Comparison of ENCODE assay signal across 13 cellular contexts in genomic region chr10:102770792-102771191, GRCh38. TPM values are rescaled to one million over a fixed set of nuclear protein-coding genes. Genes with fewer than 3 reads are reported as not detected.
A peak's percentile ranks its signal among the peaks of the same experiment; 100 is the strongest.
DNase-seq lines count a peak whose midpoint lies in the region; ATAC-seq and TF ChIP-seq lines count a peak whose summit lies in the region.
"Had no signal": no experiment of that assay in that cellular context is flagged by ENCODE, and none has a peak within 500 bp of the region (broad histone marks: within the 10 kb centered on the region; RNA-seq: fewer than 3 reads in every experiment).

No MANE protein-coding gene starts in this region.

- ATAC-seq in Right ventricle myocardium inferior (no peak), HG02759 (IDR thresholded peaks at IDR 0.05; ENCODE audit: unreplicated experiment) (no peak), GM19455 (IDR thresholded peaks at IDR 0.05; ENCODE audit: unreplicated experiment) (no peak)

- no peaks in the 10 kb centered on the region for H3K36me3 ChIP-seq in left ventricle myocardium inferior
- H3K36me3 ChIP-seq in breast epithelium, result no peaks in the 10 kb centered on the region
- no peaks in the 10 kb centered on the region for H3K36me3 ChIP-seq in mesodermal cell (ENCODE audit: control insufficient read depth, insufficient read depth, low read length)
- H3K36me3 ChIP-seq in thyroid gland, result no peaks in the 10 kb centered on the region
- H3K36me3 ChIP-seq: thoracic aorta had no signal

- 88 to 100% methylated on average over 1 of the region's 1 CpG for WGBS in mesodermal cell (ENCODE audit: insufficient coverage in 2 of 2), 2 experiments
- WGBS in thyroid gland, 2 donors, result 79 to 89% methylated on average over 1 of the region's 1 CpG

- intact Hi-C loops in left ventricle myocardium inferior (cut with micrococcal nuclease), result no loop called here
- intact Hi-C loops in Right ventricle myocardium inferior (cut with DNase I), result loop anchor here (10.0 kb wide), 1 partner anchor 126 kb away; the partner anchor contains the start of gene TRIM8
- intact Hi-C loops in breast epithelium (cut with DNase I; ENCODE audit: low total_unique reads), result no loop called here
- intact Hi-C loops in thyroid gland (cut with DNase I), result no loop called here

- TF ChIP-seq CTCF in left ventricle myocardium inferior (IDR thresholded peaks at IDR 0.05; ENCODE audit: borderline replicate concordance), result no peak
- no peak for TF ChIP-seq CTCF in breast epithelium (IDR thresholded peaks at IDR 0.05)
- no peak for TF ChIP-seq CTCF in thyroid gland (IDR thresholded peaks at IDR 0.05)

- TF ChIP-seq POLR2A in breast epithelium (IDR thresholded peaks at IDR 0.05), result no peak
- TF ChIP-seq POLR2A in thyroid gland (IDR thresholded peaks at IDR 0.05), result no peak

- H3K9me3 ChIP-seq in left ventricle myocardium inferior (replicated peaks) (no peaks in the 10 kb centered on the region), breast epithelium (no peaks in the 10 kb centered on the region), mesodermal cell (ENCODE audit: control insufficient read depth, low read length) (no peaks in the 10 kb centered on the region), thyroid gland (no peaks in the 10 kb centered on the region)
- H3K9me3 ChIP-seq: thoracic aorta had no signal

- peaks cover 87% of the 10 kb centered on the region for H3K4me1 ChIP-seq in left ventricle myocardium inferior
- peaks cover 4 to 18% of the 10 kb centered on the region in 2 donors for H3K4me1 ChIP-seq in breast epithelium
- H3K4me1 ChIP-seq in mesodermal cell (ENCODE audit: control insufficient read depth, insufficient read depth, low read length, poor library complexity, severe bottlenecking), result peaks cover 31% of the 10 kb centered on the region
- H3K4me1 ChIP-seq in thyroid gland, result peaks cover 65 to 74% of the 10 kb centered on the region in 2 donors

- no peak overlapping the region for H3K4me3 ChIP-seq in left ventricle myocardium inferior
- H3K4me3 ChIP-seq in breast epithelium, result no peak overlapping the region
- no peak overlapping the region for H3K4me3 ChIP-seq in mesodermal cell (ENCODE audit: extremely low read depth, insufficient read depth, low read length, poor library complexity, severe bottlenecking)
- no peak overlapping the region for H3K4me3 ChIP-seq in thyroid gland (replicated peaks in 1 of 3)
- H3K4me3 ChIP-seq: dorsolateral prefrontal cortex, thoracic aorta had no signal

- no peaks in the 10 kb centered on the region for H3K27me3 ChIP-seq in left ventricle myocardium inferior (ENCODE audit: low read depth)
- no peaks in the 10 kb centered on the region for H3K27me3 ChIP-seq in breast epithelium
- no peaks in the 10 kb centered on the region for H3K27me3 ChIP-seq in thyroid gland
- H3K27me3 ChIP-seq: dorsolateral prefrontal cortex had no signal

- H3K27ac ChIP-seq in left ventricle myocardium inferior (replicated peaks) (peak overlapping the region; percentile 52), breast epithelium (peak overlapping the region; percentile 74 to 78), mesodermal cell (ENCODE audit: low read depth, low read length, severe bottlenecking) (peak overlapping the region; percentile 76), thyroid gland (peak overlapping the region; percentile 55 to 99 (median 96))

- no peak for DNase-seq in left ventricle myocardium inferior
- DNase-seq in Right ventricle myocardium inferior (ENCODE audit: missing footprints), result no peak
- no peak for DNase-seq in breast epithelium (ENCODE audit: low spot score in 2 of 2)
- DNase-seq in thyroid gland, result no peak
- DNase-seq in SHP77 (lab: John Stamatoyannopoulos, UW), result no peak
- DNase-seq: DMS 273 treated with DMSO at 0.1 percent for 48 hours, dorsolateral prefrontal cortex, foreskin melanocyte, NCI-H446 had no signal

RNA-seq across cellular contexts. Expression of gene WBP1L, which starts 27.0 kb away (rescaled TPM):
- total RNA-seq in left ventricle myocardium inferior (22.6 TPM), Right ventricle myocardium inferior (25.9 TPM), breast epithelium (100 to 1,000 TPM; 114 to 174 (median 143) TPM), thyroid gland (100 to 1,000 TPM; 194 to 384 (median 314) TPM)
- polyA plus RNA-seq in mesodermal cell (2013, experiment 1 of 2), result 41.2 TPM
- 35.1 TPM for polyA plus RNA-seq in mesodermal cell (2013, experiment 2 of 2)

RNA-seq across cellular contexts. Expression of gene SFXN2, which starts 56.4 kb away (rescaled TPM):
- 1.6 TPM for total RNA-seq in left ventricle myocardium inferior
- 0.68 TPM for total RNA-seq in Right ventricle myocardium inferior
- total RNA-seq in breast epithelium, result 10 to 100 TPM in 1 of 3 donors, 1 to 10 TPM in 2; 3.8 to 10.4 (median 4.9) TPM
- 6.2 TPM for polyA plus RNA-seq in mesodermal cell (2013, experiment 1 of 2)
- polyA plus RNA-seq in mesodermal cell (2013, experiment 2 of 2), result 4.7 TPM
- 10 to 100 TPM in 3 of 4 donors, 1 to 10 TPM in 1; 5.1 to 38.4 (median 20.9) TPM for total RNA-seq in thyroid gland

RNA-seq across cellular contexts. Expression of gene ARL3, which starts 56.6 kb away (rescaled TPM):
- 13.4 TPM for total RNA-seq in left ventricle myocardium inferior
- 15.4 TPM for total RNA-seq in Right ventricle myocardium inferior
- total RNA-seq in breast epithelium, result 1 to 10 TPM; 5.1 to 7.3 (median 5.9) TPM
- 28.2 TPM for polyA plus RNA-seq in mesodermal cell (2013, experiment 1 of 2)
- polyA plus RNA-seq in mesodermal cell (2013, experiment 2 of 2), result 29.8 TPM
- 10 to 100 TPM in 2 of 4 donors, 1 to 10 TPM in 2; 6.6 to 13.4 (median 10.2) TPM for total RNA-seq in thyroid gland
